In genomic region chr11:122418032-122418431, GRCh38 we compare ENCODE assay signal across 20 cellular contexts.
A peak's percentile ranks its signal among the peaks of the same experiment; 100 is the strongest.
DNase-seq lines count a peak whose midpoint lies in the region; ATAC-seq, FAIRE-seq and TF ChIP-seq lines count a peak whose summit lies in the region.
"Had no signal": no experiment of that assay in that cellular context is flagged by ENCODE, and none has a peak within 500 bp of the region (broad histone marks: within the 10 kb centered on the region; RNA-seq: fewer than 3 reads in every experiment).

No MANE protein-coding gene starts in this region.

- H3K27me3 ChIP-seq in PC-3 (ENCODE audit: low read length) (peaks cover 11% of the 10 kb centered on the region; the same call in 1 of the 2 replicates), smooth muscle cell (ENCODE audit: low read depth) (no peaks in the 10 kb centered on the region)
- H3K27me3 ChIP-seq: BLaER1 had no signal

- intact Hi-C loops in PC-3 (cut with micrococcal nuclease), result no loop called here

- POLR2A ChIA-PET in PC-3 (lab: Charles Lee; ENCODE audit: unreplicated experiment), result no interaction called here

- H3K4me2 ChIP-seq in PC-3 (ENCODE audit: low read length) (no peak overlapping the region), smooth muscle cell (peak overlapping the region; percentile 19)
- H3K4me2 ChIP-seq: BLaER1 had no signal

- no TSS peak for BruUV-seq in PC-3 (replicated peaks; lab: Mats Ljungman, UMichigan)

- DNase-seq in PC-3, result peak; percentile 45
- DNase-seq in islet precursor cell, result peak; percentile 56
- no peak for DNase-seq in smooth muscle cell (lab: John Stamatoyannopoulos, UW; ENCODE audit: unreplicated experiment)
- DNase-seq in D721Med (ENCODE audit: insufficient read length, low spot score), result no peak
- DNase-seq: Caco-2; CD4-positive, CD25-positive, alpha-beta regulatory T cell; CD8-positive, alpha-beta T cell; DMS53; DMS79 treated with DMSO at 0.1 percent for 48 hours; GF-D8; GOT3; HFFc6 had no signal

- CTCF ChIA-PET in PC-3 (lab: Charles Lee), result no interaction called here

- H3K4me3 ChIP-seq in PC-3 (ENCODE audit: low read length), result no peak overlapping the region
- no peak overlapping the region for H3K4me3 ChIP-seq in smooth muscle cell
- H3K4me3 ChIP-seq: BLaER1, HAP-1 had no signal

- peaks cover 10% of the 10 kb centered on the region; the same call in 1 of the 2 replicates for H3K9me3 ChIP-seq in PC-3 (ENCODE audit: low read length)
- H3K9me3 ChIP-seq in smooth muscle cell (replicated peaks; ENCODE audit: low read depth), result no peaks in the 10 kb centered on the region
- H3K9me3 ChIP-seq: HAP-1 had no signal

- H2AFZ ChIP-seq in PC-3 (ENCODE audit: low read length), result no peak overlapping the region
- H2AFZ ChIP-seq in smooth muscle cell (ENCODE audit: low read depth), result no peak overlapping the region

- H3K36me3 ChIP-seq in PC-3 (ENCODE audit: low read depth, low read length), result no peaks in the 10 kb centered on the region
- no peaks in the 10 kb centered on the region for H3K36me3 ChIP-seq in smooth muscle cell (ENCODE audit: low read depth)
- H3K36me3 ChIP-seq: BLaER1, HAP-1 had no signal

- H3K27ac ChIP-seq in PC-3 (ENCODE audit: low read length), result no peak overlapping the region
- H3K27ac ChIP-seq in smooth muscle cell (ENCODE audit: low read depth), result peak overlapping the region; percentile 86
- H3K27ac ChIP-seq: BLaER1, C4-2B had no signal

- no peak for FAIRE-seq in D721Med (lab: Jason Lieb, UNC)
- FAIRE-seq: GM12891, GM18507, H54 had no signal

- 76% methylated on average over 3 of the region's 3 CpGs for WGBS in smooth muscle cell (ENCODE audit: low lambda C conversion rate)

- H3K4me1 ChIP-seq in PC-3 (ENCODE audit: insufficient read depth, low read length), result peaks cover 13% of the 10 kb centered on the region
- H3K4me1 ChIP-seq in smooth muscle cell (ENCODE audit: low read depth), result peaks cover 2% of the 10 kb centered on the region
- H3K4me1 ChIP-seq: BLaER1, Caco-2, HAP-1 had no signal

- no peaks in the 10 kb centered on the region for H3F3A ChIP-seq in PC-3 (ENCODE audit: low read length, unreplicated experiment)
- no peaks in the 10 kb centered on the region for H3F3A ChIP-seq in smooth muscle cell (ENCODE audit: low read depth)

- H3K79me2 ChIP-seq in PC-3 (ENCODE audit: low read length), result no peaks in the 10 kb centered on the region
- no peaks in the 10 kb centered on the region for H3K79me2 ChIP-seq in smooth muscle cell (ENCODE audit: low read depth)

- TF ChIP-seq CTCF in PC-3 (conservative IDR thresholded peaks at IDR 0.05; ENCODE audit: low read depth, low read length), result no peak
- no peak for TF ChIP-seq CTCF in smooth muscle cell (IDR thresholded peaks at IDR 0.05; ENCODE audit: borderline replicate concordance, insufficient read depth, poor library complexity, severe bottlenecking)
- TF ChIP-seq CTCF in D721Med (IDR thresholded peaks at IDR 0.05; ENCODE audit: insufficient read depth, missing control alignments), result no peak

- no peaks in the 10 kb centered on the region for H3K9me2 ChIP-seq in PC-3 (replicated peaks; ENCODE audit: low read length)

- H4K20me1 ChIP-seq in PC-3 (ENCODE audit: low read length) (no peaks in the 10 kb centered on the region), smooth muscle cell (ENCODE audit: low read depth) (no peaks in the 10 kb centered on the region)
- H4K20me1 ChIP-seq: BLaER1 had no signal

- ATAC-seq in PC-3 (no peak), HG03095 (IDR thresholded peaks at IDR 0.05; ENCODE audit: unreplicated experiment) (no peak), GM19351 (IDR thresholded peaks at IDR 0.05; ENCODE audit: unreplicated experiment) (no peak)
- ATAC-seq: CD8-positive, alpha-beta T cell had no signal

- H3K9ac ChIP-seq in PC-3 (ENCODE audit: low read length), result no peak overlapping the region
- peak overlapping the region; percentile 9 for H3K9ac ChIP-seq in smooth muscle cell (ENCODE audit: low read depth)
- H3K9ac ChIP-seq: BLaER1 had no signal

Comparison
In these comparisons a context has a peak if more than half of its experiments do, and no peak if none do; other contexts are left out.
1. DNase-seq: peak in PC-3 (single experiment) and islet precursor cell (single experiment); none in smooth muscle cell (single experiment) and D721Med (single experiment).